In the genomic region with DNA sequence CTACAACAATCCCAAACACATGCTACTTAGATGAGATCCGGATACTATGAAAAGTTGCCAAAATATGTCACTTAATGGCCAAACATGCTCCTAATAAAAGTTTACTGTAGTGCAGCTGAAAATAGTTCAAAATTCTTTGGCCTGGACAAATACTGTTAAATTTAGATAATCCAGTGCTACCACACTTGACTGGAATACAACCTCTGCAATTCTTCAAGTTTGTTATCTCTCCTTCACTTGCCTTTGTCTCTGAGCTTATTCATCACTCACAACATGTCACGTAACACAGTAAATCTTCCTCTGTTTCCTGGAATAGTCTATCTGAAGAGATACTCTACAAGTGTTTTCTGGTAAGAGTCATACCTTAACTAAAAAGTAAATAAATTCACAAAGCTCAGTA, we compare ENCODE assay signal across 1 cellular context.
TF ChIP-seq lines count a peak whose summit lies in the region.

No MANE protein-coding gene starts in this region.

TF ChIP-seq in K562, 482 proteins besides CTCF, POLR2A, EP300 and RAD21 (continued from another document):
- TF ChIP-seq, protein P1, sequence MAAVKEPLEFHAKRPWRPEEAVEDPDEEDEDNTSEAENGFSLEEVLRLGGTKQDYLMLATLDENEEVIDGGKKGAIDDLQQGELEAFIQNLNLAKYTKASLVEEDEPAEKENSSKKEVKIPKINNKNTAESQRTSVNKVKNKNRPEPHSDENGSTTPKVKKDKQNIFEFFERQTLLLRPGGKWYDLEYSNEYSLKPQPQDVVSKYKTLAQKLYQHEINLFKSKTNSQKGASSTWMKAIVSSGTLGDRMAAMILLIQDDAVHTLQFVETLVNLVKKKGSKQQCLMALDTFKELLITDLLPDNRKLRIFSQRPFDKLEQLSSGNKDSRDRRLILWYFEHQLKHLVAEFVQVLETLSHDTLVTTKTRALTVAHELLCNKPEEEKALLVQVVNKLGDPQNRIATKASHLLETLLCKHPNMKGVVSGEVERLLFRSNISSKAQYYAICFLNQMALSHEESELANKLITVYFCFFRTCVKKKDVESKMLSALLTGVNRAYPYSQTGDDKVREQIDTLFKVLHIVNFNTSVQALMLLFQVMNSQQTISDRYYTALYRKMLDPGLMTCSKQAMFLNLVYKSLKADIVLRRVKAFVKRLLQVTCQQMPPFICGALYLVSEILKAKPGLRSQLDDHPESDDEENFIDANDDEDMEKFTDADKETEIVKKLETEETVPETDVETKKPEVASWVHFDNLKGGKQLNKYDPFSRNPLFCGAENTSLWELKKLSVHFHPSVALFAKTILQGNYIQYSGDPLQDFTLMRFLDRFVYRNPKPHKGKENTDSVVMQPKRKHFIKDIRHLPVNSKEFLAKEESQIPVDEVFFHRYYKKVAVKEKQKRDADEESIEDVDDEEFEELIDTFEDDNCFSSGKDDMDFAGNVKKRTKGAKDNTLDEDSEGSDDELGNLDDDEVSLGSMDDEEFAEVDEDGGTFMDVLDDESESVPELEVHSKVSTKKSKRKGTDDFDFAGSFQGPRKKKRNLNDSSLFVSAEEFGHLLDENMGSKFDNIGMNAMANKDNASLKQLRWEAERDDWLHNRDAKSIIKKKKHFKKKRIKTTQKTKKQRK (IDR thresholded peaks at IDR 0.05; ENCODE audit: borderline replicate concordance, low read depth, low read length): no peak
- TF ChIP-seq PHF8 (IDR thresholded peaks at IDR 0.05; ENCODE audit: borderline replicate concordance, low read length) (no peak), SLC30A9 (CRISPR knock-in tag; IDR thresholded peaks at IDR 0.05) (no peak), HSF4 (CRISPR knock-in tag; IDR thresholded peaks at IDR 0.05; ENCODE audit: borderline replicate concordance) (no peak), HNRNPL (IDR thresholded peaks at IDR 0.05; ENCODE audit: low read depth, low read length) (no peak), SMARCE1 (IDR thresholded peaks at IDR 0.05) (peak; percentile 83), ZBTB8A (IDR thresholded peaks at IDR 0.05; ENCODE audit: partially characterized antibody) (no peak), ZNF75A (CRISPR knock-in tag; IDR thresholded peaks at IDR 0.05) (no peak), ZNF253 (CRISPR knock-in tag; conservative IDR thresholded peaks at IDR 0.05) (no peak), KAT2B (IDR thresholded peaks at IDR 0.05; ENCODE audit: low read depth, low read length) (no peak), PHB2 (IDR thresholded peaks at IDR 0.05; ENCODE audit: low read depth) (no peak), ESRRA (IDR thresholded peaks at IDR 0.05; ENCODE audit: borderline replicate concordance, low read depth) (no peak; the same call in 1 of the 2 replicates), ZNF133 (CRISPR knock-in tag; IDR thresholded peaks at IDR 0.05) (no peak), RBM17 (IDR thresholded peaks at IDR 0.05; ENCODE audit: borderline replicate concordance, low read depth, low read length) (no peak), STAG1 (CRISPR knock-in tag; IDR thresholded peaks at IDR 0.05; ENCODE audit: borderline replicate concordance) (no peak)
- TF ChIP-seq, protein P2, sequence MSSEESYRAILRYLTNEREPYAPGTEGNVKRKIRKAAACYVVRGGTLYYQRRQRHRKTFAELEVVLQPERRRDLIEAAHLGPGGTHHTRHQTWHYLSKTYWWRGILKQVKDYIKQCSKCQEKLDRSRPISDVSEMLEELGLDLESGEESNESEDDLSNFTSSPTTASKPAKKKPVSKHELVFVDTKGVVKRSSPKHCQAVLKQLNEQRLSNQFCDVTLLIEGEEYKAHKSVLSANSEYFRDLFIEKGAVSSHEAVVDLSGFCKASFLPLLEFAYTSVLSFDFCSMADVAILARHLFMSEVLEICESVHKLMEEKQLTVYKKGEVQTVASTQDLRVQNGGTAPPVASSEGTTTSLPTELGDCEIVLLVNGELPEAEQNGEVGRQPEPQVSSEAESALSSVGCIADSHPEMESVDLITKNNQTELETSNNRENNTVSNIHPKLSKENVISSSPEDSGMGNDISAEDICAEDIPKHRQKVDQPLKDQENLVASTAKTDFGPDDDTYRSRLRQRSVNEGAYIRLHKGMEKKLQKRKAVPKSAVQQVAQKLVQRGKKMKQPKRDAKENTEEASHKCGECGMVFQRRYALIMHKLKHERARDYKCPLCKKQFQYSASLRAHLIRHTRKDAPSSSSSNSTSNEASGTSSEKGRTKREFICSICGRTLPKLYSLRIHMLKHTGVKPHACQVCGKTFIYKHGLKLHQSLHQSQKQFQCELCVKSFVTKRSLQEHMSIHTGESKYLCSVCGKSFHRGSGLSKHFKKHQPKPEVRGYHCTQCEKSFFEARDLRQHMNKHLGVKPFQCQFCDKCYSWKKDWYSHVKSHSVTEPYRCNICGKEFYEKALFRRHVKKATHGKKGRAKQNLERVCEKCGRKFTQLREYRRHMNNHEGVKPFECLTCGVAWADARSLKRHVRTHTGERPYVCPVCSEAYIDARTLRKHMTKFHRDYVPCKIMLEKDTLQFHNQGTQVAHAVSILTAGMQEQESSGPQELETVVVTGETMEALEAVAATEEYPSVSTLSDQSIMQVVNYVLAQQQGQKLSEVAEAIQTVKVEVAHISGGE (CRISPR knock-in tag; IDR thresholded peaks at IDR 0.05): no peak
- TF ChIP-seq, protein P3, sequence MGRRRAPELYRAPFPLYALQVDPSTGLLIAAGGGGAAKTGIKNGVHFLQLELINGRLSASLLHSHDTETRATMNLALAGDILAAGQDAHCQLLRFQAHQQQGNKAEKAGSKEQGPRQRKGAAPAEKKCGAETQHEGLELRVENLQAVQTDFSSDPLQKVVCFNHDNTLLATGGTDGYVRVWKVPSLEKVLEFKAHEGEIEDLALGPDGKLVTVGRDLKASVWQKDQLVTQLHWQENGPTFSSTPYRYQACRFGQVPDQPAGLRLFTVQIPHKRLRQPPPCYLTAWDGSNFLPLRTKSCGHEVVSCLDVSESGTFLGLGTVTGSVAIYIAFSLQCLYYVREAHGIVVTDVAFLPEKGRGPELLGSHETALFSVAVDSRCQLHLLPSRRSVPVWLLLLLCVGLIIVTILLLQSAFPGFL (CRISPR knock-in tag; IDR thresholded peaks at IDR 0.05): no peak
- TF ChIP-seq, protein P4, sequence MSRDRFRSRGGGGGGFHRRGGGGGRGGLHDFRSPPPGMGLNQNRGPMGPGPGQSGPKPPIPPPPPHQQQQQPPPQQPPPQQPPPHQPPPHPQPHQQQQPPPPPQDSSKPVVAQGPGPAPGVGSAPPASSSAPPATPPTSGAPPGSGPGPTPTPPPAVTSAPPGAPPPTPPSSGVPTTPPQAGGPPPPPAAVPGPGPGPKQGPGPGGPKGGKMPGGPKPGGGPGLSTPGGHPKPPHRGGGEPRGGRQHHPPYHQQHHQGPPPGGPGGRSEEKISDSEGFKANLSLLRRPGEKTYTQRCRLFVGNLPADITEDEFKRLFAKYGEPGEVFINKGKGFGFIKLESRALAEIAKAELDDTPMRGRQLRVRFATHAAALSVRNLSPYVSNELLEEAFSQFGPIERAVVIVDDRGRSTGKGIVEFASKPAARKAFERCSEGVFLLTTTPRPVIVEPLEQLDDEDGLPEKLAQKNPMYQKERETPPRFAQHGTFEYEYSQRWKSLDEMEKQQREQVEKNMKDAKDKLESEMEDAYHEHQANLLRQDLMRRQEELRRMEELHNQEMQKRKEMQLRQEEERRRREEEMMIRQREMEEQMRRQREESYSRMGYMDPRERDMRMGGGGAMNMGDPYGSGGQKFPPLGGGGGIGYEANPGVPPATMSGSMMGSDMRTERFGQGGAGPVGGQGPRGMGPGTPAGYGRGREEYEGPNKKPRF (IDR thresholded peaks at IDR 0.05; ENCODE audit: low read depth, low read length): no peak
- TF ChIP-seq, protein P5, sequence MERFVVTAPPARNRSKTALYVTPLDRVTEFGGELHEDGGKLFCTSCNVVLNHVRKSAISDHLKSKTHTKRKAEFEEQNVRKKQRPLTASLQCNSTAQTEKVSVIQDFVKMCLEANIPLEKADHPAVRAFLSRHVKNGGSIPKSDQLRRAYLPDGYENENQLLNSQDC (CRISPR knock-in tag; IDR thresholded peaks at IDR 0.05): no peak
TF ChIP-seq in K562: peak in this region for 65.
